24 cellular contexts compared by ENCODE assay signal in genomic region chr3:55492976-55493375, GRCh38. TPM values are rescaled to one million over a fixed set of nuclear protein-coding genes. Genes with fewer than 3 reads are reported as not detected.
"Had no signal": no experiment of that assay in that cellular context is flagged by ENCODE, and none has a peak within 500 bp of the region (broad histone marks: within the 10 kb centered on the region; RNA-seq: fewer than 3 reads in every experiment).

No MANE protein-coding gene starts in this region.

- ATAC-seq: naive thymus-derived CD8-positive, alpha-beta T cell; natural killer cell treated with Interleukin-12 subunit alpha and Interleukin-12 subunit beta and Interleukin-15 and Interleukin-18, amount 100 ng/mL, for 72 hours; pancreas; psoas muscle; right cardiac atrium; right lobe of liver; stimulated activated effector memory CD8-positive, alpha-beta T cell treated with anti-CD3 and anti-CD28 coated beads, Interleukin-12 subunit alpha, Interleukin-12 subunit beta, amount 100 ng/mL, for 72 hours; stimulated activated naive B cell treated with anti-CD40 and anti-IgM and Interleukin-4, amounts not matched to agents 10 μg/mL and 1 μg/mL and 100 μg/mL, for 72 hours; upper lobe of right lung had no signal

- H3K27me3 ChIP-seq: pancreas, right lobe of liver, sigmoid colon, thyroid gland, uterus had no signal

- DNase-seq: naive thymus-derived CD8-positive, alpha-beta T cell; nephron progenitor cell; nucleus accumbens; pancreas; psoas muscle; right cardiac atrium; right lobe of liver; sigmoid colon; small intestine; stimulated activated CD4-positive, alpha-beta T cell treated with anti-CD3 and anti-CD28 coated beads, Interleukin-15, amount 100 ng/mL, for 24 hours; stimulated activated CD4-positive, alpha-beta T cell treated with anti-CD3 and anti-CD28 coated beads, Interleukin-2, amount 100 ng/mL, for 24 hours; stimulated activated CD4-positive, alpha-beta T cell treated with anti-CD3 and anti-CD28 coated beads, Interleukin-2, amount 100 ng/mL, for 48 hours; stimulated activated CD4-positive, alpha-beta T cell treated with anti-CD3 and anti-CD28 coated beads, Interleukin-4, amount 100 ng/mL, for 24 hours; stimulated activated naive B cell treated with anti-CD40 and anti-IgM and Interleukin-4, amounts not matched to agents 10 μg/mL and 1 μg/mL and 100 μg/mL, for 72 hours; stimulated activated naive CD4-positive, alpha-beta T cell treated with Interleukin-2 at 50 U/mL for 16 hours; stomach; thyroid gland; upper lobe of right lung; uterus had no signal

- H3K9me3 ChIP-seq: neutrophil, pancreas, psoas muscle, right lobe of liver, sigmoid colon, stomach, thoracic aorta, thyroid gland, tibial nerve, upper lobe of right lung, uterus had no signal

- H3K27ac ChIP-seq: neutrophil, pancreas, psoas muscle, right lobe of liver, sigmoid colon, stomach, thoracic aorta, thyroid gland, tibial nerve, upper lobe of right lung, uterus had no signal

- H3K4me3 ChIP-seq: pancreas, psoas muscle, right lobe of liver, sigmoid colon, stomach, thoracic aorta, thyroid gland, tibial nerve, upper lobe of right lung, uterus had no signal

- H3K4me1 ChIP-seq: pancreas had no signal

- H3K36me3 ChIP-seq: neutrophil, pancreas, right lobe of liver, sigmoid colon, stomach, thoracic aorta, thyroid gland, tibial nerve, upper lobe of right lung, uterus had no signal

RNA-seq across cellular contexts. Expression of gene WNT5A, which starts 5.9 kb away (rescaled TPM):
- total RNA-seq: naive thymus-derived CD8-positive, alpha-beta T cell; natural killer cell treated with Interleukin-12 subunit alpha and Interleukin-12 subunit beta and Interleukin-15 and Interleukin-18, amount 100 ng/mL, for 72 hours had no signal
- polyA plus RNA-seq: naive thymus-derived CD8-positive, alpha-beta T cell had no signal
